Comparison of ENCODE assay signal across 19 cellular contexts in the genomic region with DNA sequence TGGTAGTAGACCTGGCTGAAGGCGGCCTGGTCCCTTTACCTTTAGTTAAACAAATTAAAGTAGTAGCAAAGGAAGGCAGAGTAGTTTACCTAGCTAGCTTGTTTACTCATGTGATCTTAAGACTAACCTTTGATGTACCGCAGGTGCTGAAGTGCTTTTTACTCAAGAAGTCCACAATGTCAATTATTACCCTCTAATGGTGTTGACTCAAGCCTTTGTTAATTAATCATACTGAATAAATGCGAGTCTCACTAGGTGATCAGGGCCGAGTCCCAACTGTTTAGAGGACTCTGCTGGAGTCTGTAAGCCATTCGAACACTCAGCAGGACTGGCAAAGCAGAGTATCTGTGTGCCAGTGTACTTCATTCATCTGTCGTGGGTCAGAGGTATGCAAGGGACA.
"Had no signal": no experiment of that assay in that cellular context is flagged by ENCODE, and none has a peak within 500 bp of the region (broad histone marks: within the 10 kb centered on the region; RNA-seq: fewer than 3 reads in every experiment).

No MANE protein-coding gene starts in this region.

- H3K4me1 ChIP-seq: body of pancreas, gastroesophageal sphincter, sigmoid colon, suprapubic skin, upper lobe of left lung had no signal

- H3K27ac Mint-ChIP-seq: activated CD8-positive, alpha-beta memory T cell treated with anti-CD3 and anti-CD28 coated beads, Interleukin-2, amount 10 ng/mL, durations not matched to agents 7 days and 5 days; activated naive CD4-positive, alpha-beta T cell treated with anti-CD3 and anti-CD28 coated beads, Interleukin-2, amount 50 U/mL, for 72 hours; nephron progenitor cell had no signal

- H3K36me3 Mint-ChIP-seq: activated CD8-positive, alpha-beta memory T cell treated with anti-CD3 and anti-CD28 coated beads, Interleukin-2, amount 10 ng/mL, durations not matched to agents 7 days and 5 days had no signal

- H3K36me3 ChIP-seq: gastroesophageal sphincter, ovary, sigmoid colon, suprapubic skin, upper lobe of left lung had no signal

- H3K27me3 ChIP-seq: body of pancreas, gastroesophageal sphincter, ovary, sigmoid colon, suprapubic skin, upper lobe of left lung had no signal

- H3K4me1 Mint-ChIP-seq: activated CD8-positive, alpha-beta memory T cell treated with anti-CD3 and anti-CD28 coated beads, Interleukin-2, amount 10 ng/mL, durations not matched to agents 7 days and 5 days; central memory CD8-positive, alpha-beta T cell; nephron progenitor cell had no signal

- H3K9me3 Mint-ChIP-seq: nephron progenitor cell had no signal

- DNase-seq: activated CD4-positive, alpha-beta T cell treated with anti-CD3 and anti-CD28 coated beads, Interleukin-2, amount 50 U/mL, for 48 hours; activated CD4-positive, CD25-positive, alpha-beta regulatory T cell treated with anti-CD3 and anti-CD28 coated beads, Interleukin-2, amount 50 U/mL, for 72 hours; activated CD8-positive, alpha-beta memory T cell treated with anti-CD3 and anti-CD28 coated beads, Interleukin-2, amount 10 ng/mL, durations not matched to agents 7 days and 5 days; activated effector memory CD4-positive, alpha-beta T cell treated with anti-CD3 and anti-CD28 coated beads, Interleukin-2, amount 50 U/mL, for 16 hours; activated T-cell treated with anti-CD3 and anti-CD28 coated beads, Interleukin-2, amount 50 U/mL, for 4 hours; amniotic stem cell; body of pancreas; effector memory CD4-positive, alpha-beta T cell; nephron progenitor cell; ovary; sigmoid colon; stimulated activated naive CD4-positive, alpha-beta T cell; upper lobe of left lung had no signal

- H3K4me3 ChIP-seq: body of pancreas, gastroesophageal sphincter, ovary, sigmoid colon, suprapubic skin, upper lobe of left lung had no signal

- ATAC-seq: activated CD8-positive, alpha-beta memory T cell treated with anti-CD3 and anti-CD28 coated beads, Interleukin-2, amount 10 ng/mL, durations not matched to agents 7 days and 5 days; activated naive CD4-positive, alpha-beta T cell treated with anti-CD3 and anti-CD28 coated beads, Interleukin-2, amount 50 U/mL, for 72 hours; activated T-cell treated with anti-CD3 and anti-CD28 coated beads, Interleukin-2, amount 50 U/mL, for 4 hours; body of pancreas; gastroesophageal sphincter had no signal

- FAIRE-seq: islet of Langerhans had no signal

- H3K27me3 Mint-ChIP-seq: activated CD8-positive, alpha-beta memory T cell treated with anti-CD3 and anti-CD28 coated beads, Interleukin-2, amount 10 ng/mL, durations not matched to agents 7 days and 5 days; central memory CD8-positive, alpha-beta T cell had no signal

- H3K4me3 Mint-ChIP-seq: activated CD8-positive, alpha-beta memory T cell treated with anti-CD3 and anti-CD28 coated beads, Interleukin-2, amount 10 ng/mL, durations not matched to agents 7 days and 5 days; activated T-cell treated with anti-CD3 and anti-CD28 coated beads, Interleukin-2, amount 50 U/mL, for 4 hours; central memory CD8-positive, alpha-beta T cell; nephron progenitor cell had no signal

- H3K9me3 ChIP-seq: body of pancreas, gastroesophageal sphincter, ovary, sigmoid colon, suprapubic skin, upper lobe of left lung had no signal

- H3K27ac ChIP-seq: body of pancreas, epithelial cell of prostate, gastroesophageal sphincter, ovary, sigmoid colon, suprapubic skin, upper lobe of left lung had no signal
